9 cellular contexts compared by ENCODE assay signal in the genomic region with DNA sequence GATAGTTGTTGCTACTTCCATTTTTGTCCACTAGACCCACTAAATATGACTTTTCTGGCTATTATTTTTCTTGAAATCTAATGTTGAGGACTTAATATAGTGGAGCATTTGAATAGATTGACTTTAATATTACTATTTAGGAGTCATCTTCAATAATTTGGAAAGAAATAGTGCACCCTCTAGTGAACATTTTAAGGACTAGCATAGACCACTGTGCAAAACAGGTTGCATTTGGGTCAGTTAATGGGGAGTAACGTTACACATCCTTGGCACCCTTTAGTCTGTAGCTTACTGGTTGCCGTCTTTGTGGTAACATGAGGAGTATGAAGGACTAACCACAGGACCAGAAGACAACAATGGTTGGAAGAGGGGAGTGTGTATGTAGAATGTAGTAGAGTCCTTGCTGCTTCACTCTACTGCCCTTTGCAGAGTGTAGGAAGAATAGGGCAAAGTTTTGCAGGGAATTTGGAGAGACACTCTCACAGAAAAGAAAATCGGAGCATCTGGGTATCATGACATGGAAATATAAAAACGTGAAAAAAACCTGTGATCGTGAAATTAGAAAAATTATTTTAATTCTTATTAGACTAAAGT. TPM values are rescaled to one million over a fixed set of nuclear protein-coding genes. Genes with fewer than 3 reads are reported as not detected.
DNase-seq lines count a peak whose midpoint lies in the region; ATAC-seq, FAIRE-seq and TF ChIP-seq lines count a peak whose summit lies in the region.
"Had no signal": no experiment of that assay in that cellular context is flagged by ENCODE, and none has a peak within 500 bp of the region (broad histone marks: within the 10 kb centered on the region; RNA-seq: fewer than 3 reads in every experiment).

No MANE protein-coding gene starts in this region.

- no peaks in the 10 kb centered on the region for H3K4me1 Mint-ChIP-seq in natural killer cell treated with Interleukin-12 subunit alpha and Interleukin-12 subunit beta and Interleukin-15 and Interleukin-18, amount 100 ng/mL, for 72 hours (ENCODE audit: low read depth in 2 of 2)

- no peak for TF ChIP-seq EP300 in tibial nerve (IDR thresholded peaks at IDR 0.05)

- no peak for TF ChIP-seq POLR2A in tibial nerve (IDR thresholded peaks at IDR 0.05)

- H3K27ac Mint-ChIP-seq in natural killer cell treated with Interleukin-12 subunit alpha and Interleukin-12 subunit beta and Interleukin-15 and Interleukin-18, amount 100 ng/mL, for 72 hours = no peak overlapping the region

- no peak for ATAC-seq in natural killer cell treated with Interleukin-12 subunit alpha and Interleukin-12 subunit beta and Interleukin-15 and Interleukin-18, amount 100 ng/mL, for 72 hours

- H3K4me3 ChIP-seq in foreskin fibroblast (ENCODE audit: low read depth in 1 of 2, low read length in 2 of 2) = no peak overlapping the region
- H3K4me3 ChIP-seq in tibial nerve = no peak overlapping the region

- FAIRE-seq in RCC 7860 (lab: Jason Lieb, UNC) = no peak
- FAIRE-seq: islet of Langerhans had no signal

- peaks cover 22 to 31% of the 10 kb centered on the region in 2 donors for H3K27me3 Mint-ChIP-seq in natural killer cell treated with Interleukin-12 subunit alpha and Interleukin-12 subunit beta and Interleukin-15 and Interleukin-18, amount 100 ng/mL, for 72 hours

- 48 to 59% methylated on average over 5 of the region's 5 CpGs for WGBS in tibial nerve, 2 donors

- H3K9me3 ChIP-seq in tibial nerve = no peaks in the 10 kb centered on the region

- H3K4me3 Mint-ChIP-seq in natural killer cell treated with Interleukin-12 subunit alpha and Interleukin-12 subunit beta and Interleukin-15 and Interleukin-18, amount 100 ng/mL, for 72 hours = no peak overlapping the region

- DNase-seq in SIG-M5 treated with dmso at 0.1 percent for 504 hours (lab: John Stamatoyannopoulos, UW; ENCODE audit: unreplicated experiment) (peak; percentile 14), SIG-M5 (lab: John Stamatoyannopoulos, UW) (no peak), RCC 7860 (ENCODE audit: low spot score) (peak; percentile 7), foreskin fibroblast (peak in 1 of 2 donors; percentile 56), tibial nerve (ENCODE audit: low spot score in 2 of 2) (no peak), OCI-M2 (lab: John Stamatoyannopoulos, UW; ENCODE audit: unreplicated experiment) (no peak), HK-2 (ENCODE audit: unreplicated experiment) (no peak)
- DNase-seq in natural killer cell treated with Interleukin-12 subunit alpha and Interleukin-12 subunit beta and Interleukin-15 and Interleukin-18, amount 100 ng/mL, for 72 hours (ENCODE audit: low spot score) = no peak

- no peaks in the 10 kb centered on the region for H3K4me1 ChIP-seq in tibial nerve

- H3K27me3 ChIP-seq in tibial nerve = no peaks in the 10 kb centered on the region

- TF ChIP-seq CTCF in foreskin fibroblast (IDR thresholded peaks at IDR 0.05; ENCODE audit: low read depth, low read length) (peak; percentile 50), tibial nerve (IDR thresholded peaks at IDR 0.05) (peak; percentile 37 to 61 (median 52))

- H3K36me3 Mint-ChIP-seq in natural killer cell treated with Interleukin-12 subunit alpha and Interleukin-12 subunit beta and Interleukin-15 and Interleukin-18, amount 100 ng/mL, for 72 hours = no peaks in the 10 kb centered on the region

- H3K36me3 ChIP-seq in tibial nerve = no peaks in the 10 kb centered on the region

- H3K27ac ChIP-seq in tibial nerve = no peak overlapping the region

- H3K9me3 Mint-ChIP-seq in natural killer cell treated with Interleukin-12 subunit alpha and Interleukin-12 subunit beta and Interleukin-15 and Interleukin-18, amount 100 ng/mL, for 72 hours = no peaks in the 10 kb centered on the region

RNA-seq across cellular contexts. Expression of gene RFPL4B, which starts 25.2 kb away (rescaled TPM):
- not detected for total RNA-seq in tibial nerve
- not detected for total RNA-seq in natural killer cell treated with Interleukin-12 subunit alpha and Interleukin-12 subunit beta and Interleukin-15 and Interleukin-18, amount 100 ng/mL, for 72 hours

Comparison
In these comparisons a context has a peak if more than half of its experiments do, and no peak if none do; other contexts are left out.
1. DNase-seq: peak in SIG-M5 treated with dmso at 0.1 percent for 504 hours (single experiment) and RCC 7860 (single experiment); none in SIG-M5 (single experiment), tibial nerve (0 of 2), natural killer cell treated with Interleukin-12 subunit alpha and Interleukin-12 subunit beta and Interleukin-15 and Interleukin-18, amount 100 ng/mL, for 72 hours (single experiment), OCI-M2 (single experiment) and HK-2 (single experiment).